10 cellular contexts compared by ENCODE assay signal in the genomic region with DNA sequence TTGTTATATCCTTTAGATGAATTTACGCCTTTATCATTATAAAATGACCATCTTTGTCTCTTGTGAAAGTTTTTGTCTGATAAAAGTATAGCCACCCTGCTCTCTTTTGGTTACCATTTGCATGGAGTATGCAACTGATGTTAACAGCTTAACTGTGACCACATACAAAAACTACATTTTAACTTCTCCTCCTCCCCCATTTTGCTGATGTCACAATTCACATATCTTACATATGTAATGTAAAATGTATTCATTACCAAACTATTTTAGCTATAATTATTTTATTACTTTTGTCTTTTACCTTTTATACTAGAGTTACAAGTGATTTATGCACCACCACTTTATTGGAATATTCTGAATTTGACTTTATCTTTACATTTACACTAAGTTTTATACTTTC.
"Had no signal": no experiment of that assay in that cellular context is flagged by ENCODE, and none has a peak within 500 bp of the region (broad histone marks: within the 10 kb centered on the region; RNA-seq: fewer than 3 reads in every experiment).

No MANE protein-coding gene starts in this region.

- ATAC-seq: GM23338, HCT116 had no signal

- H3K9ac ChIP-seq: GM23248 had no signal

- H3K27ac ChIP-seq: GM23248 had no signal

- H3K9me3 ChIP-seq: HAP-1 had no signal

- H3K27ac Mint-ChIP-seq: GM23338, H9, HFFc6 had no signal

- H3K36me3 ChIP-seq: HAP-1 had no signal

- H3K4me2 ChIP-seq: GM23338 had no signal

- DNase-seq: GM23248, GOT3, H7, H9, HCEC 1CT, HFFc6 had no signal

- H3K4me3 Mint-ChIP-seq: GM23338, H9, HFFc6 had no signal

- H3K4me1 Mint-ChIP-seq: GM23338, H9 had no signal

- H3K4me1 ChIP-seq: HAP-1 had no signal

- FAIRE-seq: H1 had no signal

- H2AFZ ChIP-seq: GM23248, GM23338 had no signal

- H3K4me3 ChIP-seq: GM23248, GM23338, HAP-1 had no signal
